Comparison of ENCODE assay signal across 27 cellular contexts in the genomic region with DNA sequence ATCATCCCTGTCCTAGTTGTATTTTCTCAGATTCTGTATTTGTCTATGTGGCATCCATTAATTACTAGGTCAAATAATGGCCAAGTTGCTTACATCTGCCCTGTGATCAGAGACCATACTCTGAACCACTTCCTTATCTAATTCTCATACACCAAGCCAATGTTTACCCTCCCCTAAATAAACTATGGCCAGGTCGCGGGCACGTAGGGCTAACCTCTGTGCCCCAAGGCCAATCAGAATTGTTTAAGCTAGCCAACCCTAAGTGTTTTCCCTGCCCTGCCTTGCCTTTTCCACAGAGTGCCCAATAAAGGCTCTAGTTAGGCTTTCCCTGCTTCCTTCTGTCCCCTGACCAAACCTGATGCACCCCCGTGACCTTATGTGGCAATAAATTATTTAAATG. TPM values are rescaled to one million over a fixed set of nuclear protein-coding genes. Genes with fewer than 3 reads are reported as not detected.
"Had no signal": no experiment of that assay in that cellular context is flagged by ENCODE, and none has a peak within 500 bp of the region (broad histone marks: within the 10 kb centered on the region; RNA-seq: fewer than 3 reads in every experiment).

No MANE protein-coding gene starts in this region.

- H3K9me3 ChIP-seq: left ventricle myocardium inferior, ovary, psoas muscle, right atrium auricular region, thyroid gland, upper lobe of right lung had no signal

- H3K27ac Mint-ChIP-seq: activated CD4-positive, alpha-beta memory T cell treated with anti-CD3 and anti-CD28 coated beads, Interleukin-2, amount 10 ng/mL, durations not matched to agents 7 days and 5 days; activated naive CD4-positive, alpha-beta T cell treated with anti-CD3 and anti-CD28 coated beads, Interleukin-2, amount 10 ng/mL, durations not matched to agents 7 days and 5 days; brain; mesothelial cell of epicardium; naive thymus-derived CD8-positive, alpha-beta T cell; stimulated activated naive CD8-positive, alpha-beta T cell treated with anti-CD3 and anti-CD28 coated beads, Interleukin-15, Interleukin-2, amounts not matched to agents 100 ng/mL and 50 ng/mL, for 24 hours had no signal

- H3K4me1 Mint-ChIP-seq: activated CD4-positive, alpha-beta memory T cell treated with anti-CD3 and anti-CD28 coated beads, Interleukin-2, amount 10 ng/mL, durations not matched to agents 7 days and 5 days; activated naive CD4-positive, alpha-beta T cell treated with anti-CD3 and anti-CD28 coated beads, Interleukin-2, amount 10 ng/mL, durations not matched to agents 7 days and 5 days; brain; naive thymus-derived CD8-positive, alpha-beta T cell had no signal

- DNase-seq: activated CD4-positive, alpha-beta memory T cell treated with anti-CD3 and anti-CD28 coated beads, Interleukin-2, amount 10 ng/mL, durations not matched to agents 7 days and 5 days; activated CD4-positive, alpha-beta T cell treated with anti-CD3 and anti-CD28 coated beads for 48 hours; activated effector memory CD4-positive, alpha-beta T cell treated with anti-CD3 and anti-CD28 coated beads, Interleukin-2, amount 50 U/mL, for 16 hours; activated naive CD4-positive, alpha-beta T cell treated with anti-CD3 and anti-CD28 coated beads, Interleukin-2, amount 10 ng/mL, durations not matched to agents 7 days and 5 days; aorta; caudate nucleus; effector memory CD4-positive, alpha-beta T cell; foreskin melanocyte; glutamatergic neuron; hippocampal formation; kidney glomerular epithelial cell; left ventricle myocardium inferior; mammary epithelial cell; naive thymus-derived CD8-positive, alpha-beta T cell; ovary; psoas muscle; stimulated activated CD4-positive, alpha-beta T cell treated with anti-CD3 and anti-CD28 coated beads, Interleukin-4, amount 100 ng/mL, for 4 hours; substantia nigra; T-helper 1 cell; T-helper 9 cell; thyroid gland; upper lobe of right lung had no signal

- H3K27ac ChIP-seq: left ventricle myocardium inferior, ovary, psoas muscle, right atrium auricular region, thyroid gland, upper lobe of right lung had no signal

- H3K4me3 Mint-ChIP-seq: activated CD4-positive, alpha-beta memory T cell treated with anti-CD3 and anti-CD28 coated beads, Interleukin-2, amount 10 ng/mL, durations not matched to agents 7 days and 5 days; activated naive CD4-positive, alpha-beta T cell treated with anti-CD3 and anti-CD28 coated beads, Interleukin-2, amount 10 ng/mL, durations not matched to agents 7 days and 5 days; brain; mesothelial cell of epicardium; naive thymus-derived CD8-positive, alpha-beta T cell; stimulated activated naive CD8-positive, alpha-beta T cell treated with anti-CD3 and anti-CD28 coated beads, Interleukin-15, Interleukin-2, amounts not matched to agents 100 ng/mL and 50 ng/mL, for 24 hours had no signal

- H3K27me3 ChIP-seq: ovary, right atrium auricular region, thyroid gland, upper lobe of right lung had no signal

- H3K36me3 ChIP-seq: left ventricle myocardium inferior, ovary, right atrium auricular region, thyroid gland, upper lobe of right lung had no signal

- H3K4me1 ChIP-seq: left ventricle myocardium inferior, psoas muscle, right atrium auricular region, thyroid gland, upper lobe of right lung had no signal

- ATAC-seq: naive thymus-derived CD8-positive, alpha-beta T cell; psoas muscle; upper lobe of right lung had no signal

- H3K4me3 ChIP-seq: left ventricle myocardium inferior, ovary, psoas muscle, right atrium auricular region, thyroid gland, upper lobe of right lung had no signal

- H3K36me3 Mint-ChIP-seq: activated naive CD4-positive, alpha-beta T cell treated with anti-CD3 and anti-CD28 coated beads, Interleukin-2, amount 10 ng/mL, durations not matched to agents 7 days and 5 days; brain; mesothelial cell of epicardium; naive thymus-derived CD8-positive, alpha-beta T cell had no signal

RNA-seq across cellular contexts. Expression of a gene that starts 2.8 kb away (rescaled TPM):
- total RNA-seq: activated CD4-positive, alpha-beta memory T cell treated with anti-CD3 and anti-CD28 coated beads, Interleukin-2, amount 10 ng/mL, durations not matched to agents 7 days and 5 days; aorta; left ventricle myocardium inferior; mesothelial cell of epicardium; naive thymus-derived CD8-positive, alpha-beta T cell; ovary; right atrium auricular region; thyroid gland; upper lobe of right lung had no signal
- polyA plus RNA-seq: esophagus; naive thymus-derived CD8-positive, alpha-beta T cell had no signal

RNA-seq across cellular contexts. Expression of a gene that starts 5.3 kb away (rescaled TPM):
- total RNA-seq: activated CD4-positive, alpha-beta memory T cell treated with anti-CD3 and anti-CD28 coated beads, Interleukin-2, amount 10 ng/mL, durations not matched to agents 7 days and 5 days; left ventricle myocardium inferior; naive thymus-derived CD8-positive, alpha-beta T cell; psoas muscle had no signal
- polyA plus RNA-seq: naive thymus-derived CD8-positive, alpha-beta T cell had no signal

RNA-seq across cellular contexts. Expression of a gene that starts 39.4 kb away (rescaled TPM):
- total RNA-seq: activated CD4-positive, alpha-beta memory T cell treated with anti-CD3 and anti-CD28 coated beads, Interleukin-2, amount 10 ng/mL, durations not matched to agents 7 days and 5 days; naive thymus-derived CD8-positive, alpha-beta T cell had no signal
- polyA plus RNA-seq: naive thymus-derived CD8-positive, alpha-beta T cell had no signal
